In genomic region chr14:73696466-73697390, GRCh38 we compare ENCODE assay signal across 8 cellular contexts. TPM values are rescaled to one million over a fixed set of nuclear protein-coding genes. Genes with fewer than 3 reads are reported as not detected.
A peak's percentile ranks its signal among the peaks of the same experiment; 100 is the strongest.
DNase-seq lines count a peak whose midpoint lies in the region; ATAC-seq, FAIRE-seq and TF ChIP-seq lines count a peak whose summit lies in the region.
"Had no signal": no experiment of that assay in that cellular context is flagged by ENCODE, and none has a peak within 500 bp of the region (broad histone marks: within the 10 kb centered on the region; RNA-seq: fewer than 3 reads in every experiment).

No MANE protein-coding gene starts in this region.

- intact Hi-C loops in Panc1 (cut with micrococcal nuclease; ENCODE audit: unreplicated experiment): no loop called here
- intact Hi-C loops in kidney (cut with DNase I): no loop called here

- H3K9me3 ChIP-seq in Panc1 (ENCODE audit: control insufficient read depth, insufficient read depth, low read depth, low read length) (no peaks in the 10 kb centered on the region), kidney (ENCODE audit: control insufficient read depth in 1 of 2, low read length in 2 of 2) (no peaks in the 10 kb centered on the region)

- in situ Hi-C loops in Panc1 (cut with HindIII; ENCODE audit: low pct_unique_long_range_greater_than_20kb, low sequenced_read_pairs): no loop called here

- POLR2A ChIA-PET in Panc1 (lab: Charles Lee): no interaction called here

- H3K27me3 ChIP-seq in Panc1 (ENCODE audit: control insufficient read depth, insufficient read depth, low read length): no peaks in the 10 kb centered on the region

- DNase-seq in Panc1 (ENCODE audit: low read depth, low spot score) (peak; percentile 78), kidney tubule cell (ENCODE audit: low spot score) (peak; percentile 85), retina (no peak), kidney (no peak), COLO668 (lab: John Stamatoyannopoulos, UW; ENCODE audit: unreplicated experiment) (no peak)
- DNase-seq: NCI-H774 had no signal

- H3K9ac ChIP-seq in kidney (ENCODE audit: low read length in 2 of 2): no peak overlapping the region

- TF ChIP-seq CTCF in Panc1 (IDR thresholded peaks at IDR 0.05) (no peak), kidney (IDR thresholded peaks at IDR 0.05; ENCODE audit: borderline replicate concordance, extremely low read depth, insufficient read depth) (no peak)

- no TSS peak for BruUV-seq in Panc1 (replicated peaks; lab: Mats Ljungman, UMichigan)

- CTCF ChIA-PET in Panc1 (lab: Charles Lee): no interaction called here

- H3K4me1 ChIP-seq in Panc1 (ENCODE audit: control insufficient read depth, insufficient read depth, low read length): no peaks in the 10 kb centered on the region
- no peaks in the 10 kb centered on the region for H3K4me1 ChIP-seq in kidney (ENCODE audit: control insufficient read depth in 1 of 2, insufficient read depth in 1 of 2, low read depth in 1 of 2, low read length in 2 of 2)

- H3K36me3 ChIP-seq in Panc1 (ENCODE audit: control insufficient read depth, insufficient read depth, low read length) (no peaks in the 10 kb centered on the region), kidney (ENCODE audit: control insufficient read depth in 1 of 2, insufficient read depth in 2 of 2, low read length in 2 of 2) (no peaks in the 10 kb centered on the region)

- no peak for FAIRE-seq in kidney (lab: Jason Lieb, UNC)

- H3K4me3 ChIP-seq in Panc1 (ENCODE audit: low read depth in 2 of 2, low read length in 2 of 2) (no peak overlapping the region), kidney (ENCODE audit: low read length in 2 of 2) (no peak overlapping the region)

- no peak overlapping the region for H3K27ac ChIP-seq in Panc1 (ENCODE audit: low read length)
- H3K27ac ChIP-seq in kidney (ENCODE audit: low read depth in 2 of 2, low read length in 2 of 2): no peak overlapping the region

- ATAC-seq in GM18867 (IDR thresholded peaks at IDR 0.05; ENCODE audit: unreplicated experiment): peak; percentile 76
- peak; percentile 64 for ATAC-seq in HG02571 (IDR thresholded peaks at IDR 0.05; ENCODE audit: unreplicated experiment)
- peak; percentile 81; the same call in 1 of the 2 replicates for ATAC-seq in Panc1

RNA-seq across cellular contexts. Expression of gene PNMA1, which starts 17.5 kb away (rescaled TPM):
- total RNA-seq in Panc1 (2021; ENCODE audit: unreplicated experiment) (49.7 TPM), kidney (53.1 TPM)
- 45.4 TPM for polyA plus RNA-seq in Panc1 (2012; ENCODE audit: insufficient read length)
- 34.6 TPM for polyA plus RNA-seq in kidney (ENCODE audit: insufficient read depth, low read depth, low replicate concordance)

RNA-seq across cellular contexts. Expression of gene DNAL1, which starts 51.9 kb away (rescaled TPM):
- total RNA-seq in Panc1 (2021; ENCODE audit: unreplicated experiment) (15.2 TPM), kidney (32.3 TPM)
- 3.4 TPM for polyA plus RNA-seq in Panc1 (2012; ENCODE audit: insufficient read length)
- 9.3 TPM for polyA plus RNA-seq in kidney (ENCODE audit: insufficient read depth, low read depth, low replicate concordance)

Comparison
In these comparisons a context has a peak if more than half of its experiments do, and no peak if none do; other contexts are left out.
1. DNase-seq: peak in Panc1 (single experiment) and kidney tubule cell (single experiment); none in retina (single experiment), kidney (single experiment) and COLO668 (single experiment).
2. Peak in every context shown above with its lines, with median percentiles within 50 percentile points of each other: ATAC-seq.